In genomic region chr20:51529758-51530157, GRCh38 we compare ENCODE assay signal across 10 cellular contexts. TPM values are rescaled to one million over a fixed set of nuclear protein-coding genes. Genes with fewer than 3 reads are reported as not detected.
A peak's percentile ranks its signal among the peaks of the same experiment; 100 is the strongest.
DNase-seq lines count a peak whose midpoint lies in the region; ATAC-seq and FAIRE-seq lines count a peak whose summit lies in the region.
"Had no signal": no experiment of that assay in that cellular context is flagged by ENCODE, and none has a peak within 500 bp of the region (broad histone marks: within the 10 kb centered on the region; RNA-seq: fewer than 3 reads in every experiment).

No MANE protein-coding gene starts in this region.

- H3K27me3 ChIP-seq in CD4-positive, CD25-positive, alpha-beta regulatory T cell (ENCODE audit: control insufficient read depth, insufficient read depth, low read length): no peaks in the 10 kb centered on the region

- H3K9me3 Mint-ChIP-seq in CD4-positive, CD25-positive, alpha-beta regulatory T cell: no peaks in the 10 kb centered on the region
- H3K9me3 Mint-ChIP-seq in T-helper 1 cell treated with Interleukin-12 subunit alpha and Interleukin-12 subunit beta and Interleukin-4 antibody, amounts not matched to agents 30 μg/mL and 1 μg/mL, for 36 hours: no peaks in the 10 kb centered on the region

- peaks cover 49 to 96% (median 79%) of the 10 kb centered on the region in 4 donors for H3K4me1 Mint-ChIP-seq in CD4-positive, CD25-positive, alpha-beta regulatory T cell
- H3K4me1 Mint-ChIP-seq in T-helper 1 cell treated with Interleukin-12 subunit alpha and Interleukin-12 subunit beta and Interleukin-4 antibody, amounts not matched to agents 30 μg/mL and 1 μg/mL, for 36 hours (ENCODE audit: low read depth): peaks cover 83% of the 10 kb centered on the region

- H3K4me3 Mint-ChIP-seq in CD4-positive, CD25-positive, alpha-beta regulatory T cell: peak overlapping the region; percentile 78 to 91 (median 82)
- H3K4me3 Mint-ChIP-seq in T-helper 1 cell treated with Interleukin-12 subunit alpha and Interleukin-12 subunit beta and Interleukin-4 antibody, amounts not matched to agents 30 μg/mL and 1 μg/mL, for 36 hours: no peak overlapping the region

- peaks cover 81% of the 10 kb centered on the region for H3K4me1 ChIP-seq in CD4-positive, CD25-positive, alpha-beta regulatory T cell (ENCODE audit: control insufficient read depth, insufficient read depth, low read length, poor library complexity, severe bottlenecking)

- no peaks in the 10 kb centered on the region for H3K9me3 ChIP-seq in CD4-positive, CD25-positive, alpha-beta regulatory T cell (ENCODE audit: control insufficient read depth in 2 of 2, low read length in 2 of 2)

- peak overlapping the region; percentile 84 for H3K27ac ChIP-seq in CD4-positive, CD25-positive, alpha-beta regulatory T cell (ENCODE audit: insufficient read depth, low read length, poor library complexity, severe bottlenecking)

- peak overlapping the region; percentile 94 to 97 (median 97) for H3K27ac Mint-ChIP-seq in CD4-positive, CD25-positive, alpha-beta regulatory T cell
- H3K27ac Mint-ChIP-seq in T-helper 1 cell treated with Interleukin-12 subunit alpha and Interleukin-12 subunit beta and Interleukin-4 antibody, amounts not matched to agents 30 μg/mL and 1 μg/mL, for 36 hours: peak overlapping the region; percentile 82

- peak; percentile 42 to 71 (median 47) for DNase-seq in CD4-positive, CD25-positive, alpha-beta regulatory T cell
- DNase-seq in activated effector memory CD4-positive, alpha-beta T cell treated with anti-CD3 and anti-CD28 coated beads, Interleukin-2, amount 50 U/mL, for 16 hours: peak; percentile 93
- DNase-seq in stimulated activated CD4-positive, alpha-beta T cell treated with anti-CD3 and anti-CD28 coated beads, Interleukin-12 subunit alpha, Interleukin-12 subunit beta, amount 100 ng/mL, for 24 hours (ENCODE audit: low read depth in 2 of 2): peak; percentile 53 to 77
- DNase-seq in frontal cortex (ENCODE audit: low spot score in 2 of 2) (no peak), SW 1271 (lab: John Stamatoyannopoulos, UW) (no peak), NCI-H2029 treated with DMSO at 0.1 percent for 48 hours (lab: John Stamatoyannopoulos, UW) (no peak)
- DNase-seq: amygdala, head of caudate nucleus had no signal

- H3K36me3 ChIP-seq in CD4-positive, CD25-positive, alpha-beta regulatory T cell (ENCODE audit: control insufficient read depth, insufficient read depth, low read length): peaks cover 14% of the 10 kb centered on the region

- FAIRE-seq in frontal cortex (lab: Jason Lieb, UNC): no peak

- peak; percentile 47 to 48 for ATAC-seq in CD4-positive, CD25-positive, alpha-beta regulatory T cell (ENCODE audit: low read depth in 2 of 2)
- ATAC-seq in HG03175 (IDR thresholded peaks at IDR 0.05; ENCODE audit: unreplicated experiment): no peak

- no peaks in the 10 kb centered on the region for H3K27me3 Mint-ChIP-seq in CD4-positive, CD25-positive, alpha-beta regulatory T cell
- H3K27me3 Mint-ChIP-seq in T-helper 1 cell treated with Interleukin-12 subunit alpha and Interleukin-12 subunit beta and Interleukin-4 antibody, amounts not matched to agents 30 μg/mL and 1 μg/mL, for 36 hours (ENCODE audit: low read depth): no peaks in the 10 kb centered on the region

- H3K4me3 ChIP-seq in CD4-positive, CD25-positive, alpha-beta regulatory T cell (ENCODE audit: low read depth, low read length): peak overlapping the region; percentile 84

- peaks cover 9% of the 10 kb centered on the region for H3K36me3 Mint-ChIP-seq in CD4-positive, CD25-positive, alpha-beta regulatory T cell
- H3K36me3 Mint-ChIP-seq in T-helper 1 cell treated with Interleukin-12 subunit alpha and Interleukin-12 subunit beta and Interleukin-4 antibody, amounts not matched to agents 30 μg/mL and 1 μg/mL, for 36 hours (ENCODE audit: low read depth): peaks cover 29% of the 10 kb centered on the region

RNA-seq across cellular contexts. Expression of gene NFATC2, which starts 12.8 kb away (rescaled TPM):
- total RNA-seq in CD4-positive, CD25-positive, alpha-beta regulatory T cell: 56.8 TPM
- 10 to 100 TPM; 11.0 to 17.6 (median 13.5) TPM for polyA plus RNA-seq in CD4-positive, CD25-positive, alpha-beta regulatory T cell
- 0.41 TPM for total RNA-seq in frontal cortex

Comparison
In these comparisons a context has a peak if more than half of its experiments do, and no peak if none do; other contexts are left out.
1. DNase-seq: peak in CD4-positive, CD25-positive, alpha-beta regulatory T cell (3 of 3), activated effector memory CD4-positive, alpha-beta T cell treated with anti-CD3 and anti-CD28 coated beads, Interleukin-2, amount 50 U/mL, for 16 hours (single experiment) and stimulated activated CD4-positive, alpha-beta T cell treated with anti-CD3 and anti-CD28 coated beads, Interleukin-12 subunit alpha, Interleukin-12 subunit beta, amount 100 ng/mL, for 24 hours (2 of 2); none in frontal cortex (0 of 2), SW 1271 (0 of 2) and NCI-H2029 treated with DMSO at 0.1 percent for 48 hours (single experiment).
2. RNA of gene NFATC2, which starts 12.8 kb away (total RNA-seq): 56.8 TPM in CD4-positive, CD25-positive, alpha-beta regulatory T cell (single experiment); 0.41 TPM in frontal cortex (single experiment); every median in the first group is over 10 times any median in the second.